Comparison of ENCODE assay signal across 12 cellular contexts in genomic region chr6:88494401-88495140, GRCh38.
DNase-seq lines count a peak whose midpoint lies in the region; ATAC-seq and TF ChIP-seq lines count a peak whose summit lies in the region.
"Had no signal": no experiment of that assay in that cellular context is flagged by ENCODE, and none has a peak within 500 bp of the region (broad histone marks: within the 10 kb centered on the region; RNA-seq: fewer than 3 reads in every experiment).

No MANE protein-coding gene starts in this region.

- H3K36me3 ChIP-seq in prostate gland: no peaks in the 10 kb centered on the region
- H3K36me3 ChIP-seq: colonic mucosa, gastrocnemius medialis had no signal

- intact Hi-C loops in prostate gland (cut with DNase I): loop anchor here (10.0 kb wide), 1 partner anchor 560 kb away; no protein-coding TSS in a partner anchor

- TF ChIP-seq POLR2A in prostate gland (IDR thresholded peaks at IDR 0.05): no peak

- peak; percentile 62 for ATAC-seq in HG02642 (IDR thresholded peaks at IDR 0.05; ENCODE audit: poor library complexity, unreplicated experiment)
- peak; percentile 56 for ATAC-seq in HG03457 (IDR thresholded peaks at IDR 0.05; ENCODE audit: unreplicated experiment)
- ATAC-seq in WTC11: no peak
- ATAC-seq: gastrocnemius medialis had no signal

- no peaks in the 10 kb centered on the region for H3K27me3 Mint-ChIP-seq in WTC11 (ENCODE audit: low read depth)

- no peaks in the 10 kb centered on the region for H3K4me1 ChIP-seq in prostate gland (replicated peaks)
- H3K4me1 ChIP-seq: colonic mucosa, gastrocnemius medialis had no signal

- POLR2A ChIA-PET in WTC11 (lab: Charles Lee): no interaction called here
- POLR2A ChIA-PET in RWPE1 (lab: Yijun Ruan, JAX; ENCODE audit: low non-redundant PET): no interaction called here

- H3K9me3 ChIP-seq in prostate gland: no peaks in the 10 kb centered on the region
- H3K9me3 ChIP-seq: colonic mucosa, gastrocnemius medialis had no signal

- H3K27ac ChIP-seq in prostate gland (no peak overlapping the region), RWPE1 (no peak overlapping the region)
- H3K27ac ChIP-seq: colonic mucosa, gastrocnemius medialis had no signal

- no peak overlapping the region for H3K27ac Mint-ChIP-seq in WTC11

- no peaks in the 10 kb centered on the region for H3K27me3 ChIP-seq in prostate gland (replicated peaks; ENCODE audit: insufficient read depth)
- H3K27me3 ChIP-seq: colonic mucosa, gastrocnemius medialis had no signal

- TF ChIP-seq CTCF in prostate gland (IDR thresholded peaks at IDR 0.05) (no peak), WTC11 (IDR thresholded peaks at IDR 0.05) (no peak), RWPE1 (conservative IDR thresholded peaks at IDR 0.05; ENCODE audit: low read depth) (no peak)

- peaks cover 13% of the 10 kb centered on the region for H3K4me1 Mint-ChIP-seq in WTC11

- peaks cover 22% of the 10 kb centered on the region for H3K9me3 Mint-ChIP-seq in WTC11

- H3K36me3 Mint-ChIP-seq in WTC11: no peaks in the 10 kb centered on the region; the same call in 1 of the 2 replicates

- WGBS in prostate gland: 75% methylated on average over 3 of the region's 3 CpGs

- H3K4me3 ChIP-seq in GM08714 (ENCODE audit: low read length): peak overlapping the region; percentile 38; the same call in 1 of the 2 replicates
- no peak overlapping the region for H3K4me3 ChIP-seq in prostate gland
- H3K4me3 ChIP-seq: colonic mucosa, gastrocnemius medialis had no signal

- DNase-seq in GM19238 (ENCODE audit: insufficient read length, low spot score): peak; percentile 16
- DNase-seq in T-helper 2 cell: no peak
- no peak for DNase-seq in prostate gland (ENCODE audit: low spot score)
- DNase-seq in WTC11 (ENCODE audit: low spot score): no peak
- no peak for DNase-seq in RWPE1 (ENCODE audit: low spot score)
- DNase-seq: activated gamma-delta T cell, colonic mucosa, gastrocnemius medialis, NCI-H1417 had no signal

- CTCF ChIA-PET in WTC11 (lab: Charles Lee) (no interaction called here), RWPE1 (lab: Yijun Ruan, JAX) (interaction anchor here (2.2 kb wide), 1 partner anchor 663 kb away, joined by 7 read pairs; no protein-coding TSS in a partner anchor)

- no peak overlapping the region for H3K4me3 Mint-ChIP-seq in WTC11

TF ChIP-seq in WTC11, 78 proteins besides CTCF, POLR2A, EP300 and RAD21:
- TF ChIP-seq AR (CRISPR knock-in tag; IDR thresholded peaks at IDR 0.05): no peak
- no peak for TF ChIP-seq SOX15 (CRISPR knock-in tag; IDR thresholded peaks at IDR 0.05)
- no peak for TF ChIP-seq JUN (CRISPR knock-in tag; IDR thresholded peaks at IDR 0.05)
- no peak for TF ChIP-seq AFF4 (CRISPR knock-in tag; IDR thresholded peaks at IDR 0.05; ENCODE audit: borderline replicate concordance)
- no peak for TF ChIP-seq RELA (CRISPR knock-in tag; IDR thresholded peaks at IDR 0.05; ENCODE audit: borderline replicate concordance)
- TF ChIP-seq ZBTB21 (CRISPR knock-in tag; IDR thresholded peaks at IDR 0.05; ENCODE audit: borderline replicate concordance): no peak
- no peak for TF ChIP-seq EMX1 (CRISPR knock-in tag; IDR thresholded peaks at IDR 0.05)
- no peak for TF ChIP-seq ZNF512 (CRISPR knock-in tag; IDR thresholded peaks at IDR 0.05; ENCODE audit: borderline replicate concordance)
